20 cellular contexts compared by ENCODE assay signal in the genomic region with DNA sequence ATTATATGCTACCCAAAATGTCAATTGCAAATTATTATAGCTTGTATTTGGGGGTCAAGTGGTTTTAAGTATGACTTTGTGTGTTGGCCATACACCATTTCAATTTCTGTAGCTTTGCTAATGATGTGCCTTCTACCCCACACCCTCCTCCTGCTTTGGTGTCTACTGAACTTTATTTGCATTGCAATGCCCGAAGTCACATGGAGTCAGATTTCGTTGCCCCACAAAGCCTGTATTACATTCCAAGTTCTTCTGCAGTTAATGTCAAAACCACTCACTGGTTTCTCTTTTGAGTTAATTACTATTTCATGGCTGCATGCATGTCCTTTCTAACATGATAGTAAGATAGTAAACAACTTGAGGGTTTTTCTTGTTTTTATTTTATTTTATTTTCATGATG.
"Had no signal": no experiment of that assay in that cellular context is flagged by ENCODE, and none has a peak within 500 bp of the region (broad histone marks: within the 10 kb centered on the region; RNA-seq: fewer than 3 reads in every experiment).

No MANE protein-coding gene starts in this region.

- H3K27me3 ChIP-seq: brain microvascular endothelial cell, heart right ventricle, spleen, testis, upper lobe of left lung had no signal

- H3K9me3 ChIP-seq: testis, upper lobe of left lung had no signal

- H3K4me3 ChIP-seq: heart right ventricle, spleen, testis, upper lobe of left lung had no signal

- H3K36me3 ChIP-seq: brain microvascular endothelial cell, heart right ventricle, spleen, upper lobe of left lung had no signal

- H3K4me1 ChIP-seq: heart right ventricle, spleen, testis had no signal

- ATAC-seq: activated CD8-positive, alpha-beta T cell treated with anti-CD3 and anti-CD28 coated beads, Interleukin-2, amount 10 ng/mL, durations not matched to agents 7 days and 5 days; activated naive CD8-positive, alpha-beta T cell treated with anti-CD3 and anti-CD28 coated beads, Interleukin-2, amount 50 U/mL, for 24 hours; heart right ventricle; natural killer cell treated with Interleukin-12 subunit alpha and Interleukin-12 subunit beta and Interleukin-15 and Interleukin-18, amount 100 ng/mL, for 72 hours had no signal

- DNase-seq: activated CD4-positive, alpha-beta T cell treated with anti-CD3 and anti-CD28 coated beads, Interleukin-2, amount 10 ng/mL, durations not matched to agents 7 days and 5 days; activated CD4-positive, CD25-positive, alpha-beta regulatory T cell treated with anti-CD3 and anti-CD28 coated beads, Interleukin-2, amount 50 U/mL, for 72 hours; activated CD8-positive, alpha-beta T cell treated with anti-CD3 and anti-CD28 coated beads, Interleukin-2, amount 10 ng/mL, durations not matched to agents 7 days and 5 days; activated gamma-delta T cell; activated naive CD4-positive, alpha-beta T cell treated with anti-CD3 and anti-CD28 coated beads, Interleukin-2, amount 50 U/mL, for 16 hours; activated naive CD8-positive, alpha-beta T cell treated with anti-CD3 and anti-CD28 coated beads, Interleukin-2, amount 50 U/mL, for 24 hours; anterior cingulate cortex; brain microvascular endothelial cell; caudate nucleus; effector CD4-positive, alpha-beta T cell; heart right ventricle; immature natural killer cell; kidney glomerular epithelial cell; spleen; stimulated activated CD4-positive, alpha-beta T cell treated with anti-CD3 and anti-CD28 coated beads, Interleukin-4, amount 100 ng/mL, for 1 hour; stimulated activated naive CD4-positive, alpha-beta T cell; testis; upper lobe of left lung had no signal

- H3K27ac ChIP-seq: brain microvascular endothelial cell, heart right ventricle, spleen, testis, upper lobe of left lung, VCaP had no signal
